In the genomic region with DNA sequence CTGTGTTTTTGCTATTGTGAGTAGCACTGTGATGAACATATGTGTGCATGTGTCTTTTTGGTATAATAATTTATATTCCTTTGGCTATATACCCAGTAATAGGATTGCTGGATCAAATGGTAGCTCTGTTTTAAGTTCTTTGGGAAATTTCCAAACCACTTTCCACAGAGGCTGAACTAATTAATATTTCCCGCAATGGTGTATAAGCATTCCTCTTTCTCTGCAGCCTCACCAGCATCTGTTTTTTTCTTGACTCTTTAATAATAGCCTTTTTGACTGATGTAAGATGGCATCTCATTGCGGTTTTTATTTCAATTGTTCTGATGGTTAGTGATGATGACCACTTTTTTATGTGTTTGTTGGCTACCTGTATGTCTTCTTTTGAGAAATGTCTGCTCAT, we compare ENCODE assay signal across 19 cellular contexts.
"Had no signal": no experiment of that assay in that cellular context is flagged by ENCODE, and none has a peak within 500 bp of the region (broad histone marks: within the 10 kb centered on the region; RNA-seq: fewer than 3 reads in every experiment).

No MANE protein-coding gene starts in this region.

- H3K36me3 ChIP-seq: esophagus muscularis mucosa, gastrocnemius medialis, heart right ventricle, left lung, lower lobe of right lung had no signal

- H3K9me3 ChIP-seq: esophagus muscularis mucosa, gastrocnemius medialis, heart right ventricle, left lung, lower lobe of right lung had no signal

- H3K27ac ChIP-seq: coronary artery, dorsolateral prefrontal cortex, esophagus muscularis mucosa, foreskin keratinocyte, gastrocnemius medialis, heart right ventricle, left lung, lower lobe of right lung had no signal

- DNase-seq: dermis blood vessel endothelial cell; dorsolateral prefrontal cortex; effector CD4-positive, alpha-beta T cell; effector memory CD4-positive, alpha-beta T cell; foreskin keratinocyte; gastrocnemius medialis; glutamatergic neuron; head of caudate nucleus; heart right ventricle; hippocampal formation; left cardiac atrium; left lung; left ventricle myocardium superior; lower lobe of right lung; mesendoderm; midbrain; naive thymus-derived CD4-positive, alpha-beta T cell had no signal

- H3K27me3 ChIP-seq: dorsolateral prefrontal cortex, esophagus muscularis mucosa, foreskin keratinocyte, gastrocnemius medialis, heart right ventricle, left lung had no signal

- H3K4me3 ChIP-seq: coronary artery, dorsolateral prefrontal cortex, esophagus muscularis mucosa, gastrocnemius medialis, heart right ventricle, left lung, lower lobe of right lung had no signal

- H3K4me1 ChIP-seq: esophagus muscularis mucosa, foreskin keratinocyte, gastrocnemius medialis, heart right ventricle, left lung, lower lobe of right lung had no signal
